ENCODE assay signal across 13 cellular contexts in the genomic region with DNA sequence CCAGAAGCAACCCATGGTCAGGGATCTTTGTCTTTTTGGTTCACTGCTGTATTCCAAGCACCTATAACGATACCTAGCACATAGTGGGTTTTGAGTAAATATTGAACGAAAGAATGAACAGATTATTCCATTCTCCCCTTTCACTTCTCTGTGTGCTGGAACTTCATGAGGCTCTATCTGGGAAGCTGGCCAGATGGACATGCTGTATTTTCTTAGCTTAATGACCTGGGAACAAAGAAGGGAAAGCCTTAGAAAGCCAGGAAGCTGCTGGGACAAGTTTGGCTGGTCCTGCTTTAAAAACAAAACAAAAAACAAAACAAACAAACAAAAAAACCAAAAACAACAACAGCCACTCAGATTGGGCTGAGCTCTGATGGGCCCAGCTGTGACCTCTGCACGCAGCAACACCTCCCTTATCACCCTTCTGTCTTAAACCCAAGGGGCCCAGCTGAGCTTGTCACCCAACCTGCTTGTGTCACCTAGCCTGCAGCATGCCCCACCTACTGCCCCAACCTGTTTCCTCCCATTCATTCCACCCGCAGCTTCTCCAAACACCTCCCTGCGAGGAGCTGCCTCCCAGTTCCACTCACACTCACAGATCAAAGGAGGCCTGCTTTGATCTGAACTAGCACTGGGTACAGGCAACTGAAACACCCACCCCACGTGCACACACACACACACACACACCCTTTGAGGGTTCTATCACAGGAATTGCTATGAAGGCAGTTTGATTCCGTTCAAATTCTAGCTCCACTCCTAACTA. TPM values are rescaled to one million over a fixed set of nuclear protein-coding genes. Genes with fewer than 3 reads are reported as not detected.
DNase-seq lines count a peak whose midpoint lies in the region; ATAC-seq and TF ChIP-seq lines count a peak whose summit lies in the region.
"Had no signal": no experiment of that assay in that cellular context is flagged by ENCODE, and none has a peak within 500 bp of the region (broad histone marks: within the 10 kb centered on the region; RNA-seq: fewer than 3 reads in every experiment).

No MANE protein-coding gene starts in this region.

- no peak overlapping the region for H2AK5ac ChIP-seq in mesendoderm (ENCODE audit: low read length)

- H2BK120ac ChIP-seq in mesendoderm (ENCODE audit: low read depth, low read length) = no peak overlapping the region

- TF ChIP-seq CTCF in right atrium auricular region (IDR thresholded peaks at IDR 0.05) = no peak
- TF ChIP-seq CTCF in foreskin keratinocyte (conservative IDR thresholded peaks at IDR 0.05) = no peak

- H3K4me3 ChIP-seq in right atrium auricular region (no peak overlapping the region), esophagus (ENCODE audit: low read depth in 1 of 2, low read length in 2 of 2) (no peak overlapping the region), mesendoderm (ENCODE audit: low read length) (no peak overlapping the region)

- peaks cover 0 to 26% of the 10 kb centered on the region in 2 donors for H3K4me1 ChIP-seq in right atrium auricular region
- H3K4me1 ChIP-seq in esophagus (ENCODE audit: control insufficient read depth in 2 of 2, insufficient read depth in 2 of 2, low read length in 1 of 2) = peaks cover 0 to 13% of the 10 kb centered on the region in 2 donors
- no peaks in the 10 kb centered on the region for H3K4me1 ChIP-seq in mesendoderm (ENCODE audit: control insufficient read depth, low read depth, low read length)
- H3K4me1 ChIP-seq in foreskin keratinocyte = no peaks in the 10 kb centered on the region
- H3K4me1 ChIP-seq: parathyroid adenoma had no signal

- H4K5ac ChIP-seq in mesendoderm (ENCODE audit: low read length) = no peak overlapping the region

- H3K27me3 ChIP-seq in right atrium auricular region = no peaks in the 10 kb centered on the region
- no peaks in the 10 kb centered on the region for H3K27me3 ChIP-seq in esophagus (ENCODE audit: control insufficient read depth in 1 of 2, insufficient read depth in 2 of 2, low read length in 2 of 2)
- H3K27me3 ChIP-seq in mesendoderm (ENCODE audit: insufficient read depth, low read length, poor library complexity) = no peaks in the 10 kb centered on the region
- peaks cover 6% of the 10 kb centered on the region for H3K27me3 ChIP-seq in foreskin keratinocyte

- H3K27ac ChIP-seq in right atrium auricular region (no peak overlapping the region), esophagus (ENCODE audit: low read depth in 2 of 2, low read length in 1 of 2) (peak overlapping the region; percentile 62 to 84), mesendoderm (ENCODE audit: low read depth, low read length) (no peak overlapping the region), foreskin keratinocyte (no peak overlapping the region)
- H3K27ac ChIP-seq: parathyroid adenoma had no signal

- H4K8ac ChIP-seq in mesendoderm (ENCODE audit: low read depth, low read length) = no peak overlapping the region

- H2BK15ac ChIP-seq in mesendoderm (replicated peaks; ENCODE audit: low read depth) = no peak overlapping the region

- H2BK5ac ChIP-seq in mesendoderm (ENCODE audit: low read length) = no peak overlapping the region

- no peak overlapping the region for H3K4me2 ChIP-seq in mesendoderm (ENCODE audit: low read length)

- H3K23ac ChIP-seq in mesendoderm (ENCODE audit: low read length) = no peak overlapping the region

- intact Hi-C loops in Right ventricle myocardium superior (cut with DNase I) = no loop called here

- DNase-seq in Right ventricle myocardium superior (no peak), right atrium auricular region (ENCODE audit: low spot score) (no peak), mesendoderm (no peak), foreskin keratinocyte (no peak)
- no peak for DNase-seq in activated effector memory CD4-positive, alpha-beta T cell treated with anti-CD3 and anti-CD28 coated beads, Interleukin-2, amount 50 U/mL, for 16 hours
- DNase-seq in activated CD4-positive, alpha-beta T cell treated with anti-CD3 and anti-CD28 coated beads for 1 hour = no peak
- DNase-seq: NCI-H187 treated with DMSO at 0.1 percent for 48 hours had no signal

- no peaks in the 10 kb centered on the region for H3K79me1 ChIP-seq in mesendoderm (ENCODE audit: low read length)

- H3K36me3 ChIP-seq in right atrium auricular region (no peaks in the 10 kb centered on the region), esophagus (ENCODE audit: control insufficient read depth in 2 of 2, insufficient read depth in 2 of 2, low read length in 1 of 2) (no peaks in the 10 kb centered on the region), mesendoderm (ENCODE audit: control insufficient read depth, insufficient read depth, low read length) (no peaks in the 10 kb centered on the region)

- H3K9ac ChIP-seq in mesendoderm (ENCODE audit: low read length) = no peak overlapping the region
- H3K9ac ChIP-seq: parathyroid adenoma had no signal

- 34 to 35% methylated on average over 7 of the region's 7 CpGs for WGBS in esophagus, 2 donors
- WGBS in mesendoderm (ENCODE audit: extremely low coverage, insufficient coverage, low lambda C conversion rate) = no CpG with 5 or more reads among the region's 7 CpGs

- no peaks in the 10 kb centered on the region for H3K79me2 ChIP-seq in mesendoderm (ENCODE audit: control insufficient read depth, insufficient read depth, low read length)
- H3K79me2 ChIP-seq: parathyroid adenoma had no signal

- no peak overlapping the region for H3K18ac ChIP-seq in mesendoderm (ENCODE audit: low read length)

- H3K9me3 ChIP-seq in right atrium auricular region (no peaks in the 10 kb centered on the region), esophagus (ENCODE audit: control insufficient read depth in 2 of 2, insufficient read depth in 1 of 2, low read depth in 1 of 2, low read length in 1 of 2) (peaks cover 0 to 4% of the 10 kb centered on the region in 2 donors)

- H3K56ac ChIP-seq in mesendoderm (ENCODE audit: low read length) = peak overlapping the region; percentile 6

- ATAC-seq in Right ventricle myocardium superior (ENCODE audit: poor library complexity) (peak; percentile 53), foreskin keratinocyte (no peak), HG03342 (IDR thresholded peaks at IDR 0.05; ENCODE audit: unreplicated experiment) (no peak)

- H3K4ac ChIP-seq in mesendoderm (ENCODE audit: low read depth, low read length) = no peak overlapping the region

RNA-seq across cellular contexts. Expression of gene SLC30A1, which starts 37.1 kb away (rescaled TPM):
- total RNA-seq in Right ventricle myocardium superior = 9.8 TPM
- total RNA-seq in right atrium auricular region = 10 to 100 TPM; 10.5 to 13.1 TPM
- 1 to 10 TPM; 2.6 to 3.5 TPM for polyA plus RNA-seq in esophagus
- polyA plus RNA-seq in mesendoderm (2013, experiment 1 of 2) = 11.3 TPM
- polyA plus RNA-seq in mesendoderm (2013, experiment 2 of 2) = 10.4 TPM
- 19.7 and 22.1 TPM in 2 replicates for total RNA-seq in foreskin keratinocyte
- 6.0 and 6.2 TPM in 2 replicates for polyA plus RNA-seq in foreskin keratinocyte

RNA-seq across cellular contexts. Expression of gene RD3, which starts 49.9 kb away (rescaled TPM):
- total RNA-seq in Right ventricle myocardium superior (not detected), right atrium auricular region (not detected), foreskin keratinocyte (not detected in 2 replicates)
- polyA plus RNA-seq in esophagus (under 1 TPM; 0.02 to 0.04 TPM), foreskin keratinocyte (not detected in 2 replicates)
- polyA plus RNA-seq in mesendoderm (2013, experiment 1 of 2) = 0.08 TPM
- polyA plus RNA-seq in mesendoderm (2013, experiment 2 of 2) = 0.11 TPM
- total RNA-seq: kidney epithelial cell; OCI-LY7; T-helper 1 cell treated with Interleukin-12 subunit alpha and Interleukin-12 subunit beta and Interleukin-4 antibody, amounts not matched to agents 30 ng/mL and 1 ng/mL, for 36 hours had no signal

Comparison
In these comparisons a context has a peak if more than half of its experiments do, and no peak if none do; other contexts are left out.
1. H3K27ac ChIP-seq: peak in esophagus (2 of 2); none in right atrium auricular region (0 of 2), mesendoderm (single experiment) and foreskin keratinocyte (single experiment).